ENCODE assay signal across 10 cellular contexts in the genomic region with DNA sequence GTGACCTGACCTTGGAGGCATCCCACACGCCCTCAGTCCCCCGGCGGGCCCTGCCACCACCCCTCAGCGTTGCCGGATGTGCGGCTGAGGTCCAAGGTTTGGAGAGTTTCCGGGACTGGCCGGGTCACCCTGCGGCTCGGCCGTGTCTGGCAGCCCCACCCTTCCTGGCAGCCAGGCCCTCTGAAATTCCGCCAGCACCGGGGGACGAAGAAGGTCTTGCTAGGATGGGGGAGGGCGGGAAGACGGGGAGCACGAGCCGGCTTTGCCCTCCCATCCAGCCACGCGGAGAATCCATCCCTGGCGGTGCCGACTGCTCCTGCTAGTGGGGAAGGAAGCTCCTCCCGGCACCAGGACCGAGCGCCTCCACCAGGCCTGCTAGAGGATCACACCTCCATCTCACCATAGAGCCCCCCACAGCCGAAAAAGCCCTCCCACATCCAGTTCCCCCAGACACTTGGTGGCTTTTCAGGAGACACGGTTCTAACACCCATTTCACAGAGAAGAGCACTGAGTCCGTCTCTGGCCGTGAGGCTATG.
DNase-seq lines count a peak whose midpoint lies in the region; ATAC-seq and TF ChIP-seq lines count a peak whose summit lies in the region.
"Had no signal": no experiment of that assay in that cellular context is flagged by ENCODE, and none has a peak within 500 bp of the region (broad histone marks: within the 10 kb centered on the region; RNA-seq: fewer than 3 reads in every experiment).

No MANE protein-coding gene starts in this region.

- no peaks in the 10 kb centered on the region for H3K36me3 ChIP-seq in left lung
- no peaks in the 10 kb centered on the region for H3K36me3 ChIP-seq in stomach smooth muscle (ENCODE audit: control insufficient read depth in 2 of 2, insufficient read depth in 2 of 2, low read length in 2 of 2)

- H3K9me3 ChIP-seq in H9 (ENCODE audit: control insufficient read depth, low read depth, low read length) (no peaks in the 10 kb centered on the region), left lung (no peaks in the 10 kb centered on the region), stomach smooth muscle (ENCODE audit: control insufficient read depth in 2 of 2, low read length in 2 of 2) (no peaks in the 10 kb centered on the region), T-helper 17 cell (ENCODE audit: control insufficient read depth, low read length, poor library complexity, severe bottlenecking) (no peaks in the 10 kb centered on the region)

- H3K4ac ChIP-seq in H9 (ENCODE audit: low read depth, low read length) = no peak overlapping the region

- H4K8ac ChIP-seq in H9 (replicated peaks; ENCODE audit: insufficient read length, low read depth, low read length) = no peak overlapping the region

- no peak overlapping the region for H2AFZ ChIP-seq in H9 (ENCODE audit: low read length)

- intact Hi-C loops in left lung (cut with DNase I) = loop anchor here in 1 of 2 donors (5.0 kb wide), 1 partner anchor 132 kb away; a partner anchor contains a TSS

- H3K4me3 Mint-ChIP-seq in H9 (no peak overlapping the region), T-helper 17 cell (no peak overlapping the region)
- H3K4me3 Mint-ChIP-seq: activated naive CD4-positive, alpha-beta T cell treated with anti-CD3 and anti-CD28 coated beads, Interleukin-2, amount 50 U/mL, for 24 hours had no signal

- H3K4me2 ChIP-seq in H9 (ENCODE audit: insufficient read depth, insufficient read length, low read length) = no peak overlapping the region
- H3K4me2 ChIP-seq: smooth muscle cell had no signal

- H3K4me3 ChIP-seq in choroid plexus epithelial cell (ENCODE audit: low read depth, low read length) (no peak overlapping the region), left lung (no peak overlapping the region), stomach smooth muscle (ENCODE audit: low read length in 2 of 2) (no peak overlapping the region)
- H3K4me3 ChIP-seq: smooth muscle cell had no signal

- H3K9ac ChIP-seq in H9 (ENCODE audit: extremely low read depth, insufficient read length, low read length) (no peak overlapping the region), stomach smooth muscle (ENCODE audit: low read length in 2 of 2) (no peak overlapping the region)

- H3K79me2 ChIP-seq in H9 (ENCODE audit: insufficient read depth, low read length) = no peaks in the 10 kb centered on the region

- TF ChIP-seq CTCF in H9 (conservative IDR thresholded peaks at IDR 0.05) (peak; percentile 70), choroid plexus epithelial cell (conservative IDR thresholded peaks at IDR 0.05; ENCODE audit: low read depth, low read length) (peak; percentile 78), left lung (IDR thresholded peaks at IDR 0.05) (peak; percentile 39 to 40)

- H3K27ac Mint-ChIP-seq in H9 (0 out of 7 replicates have a peak overlapping the region, but pooled peaks of 1 of the 3 experiments have one; percentile 72), T-helper 17 cell (no peak overlapping the region)
- H3K27ac Mint-ChIP-seq: activated naive CD4-positive, alpha-beta T cell treated with anti-CD3 and anti-CD28 coated beads, Interleukin-2, amount 50 U/mL, for 24 hours had no signal

- ATAC-seq in left lung (peak; percentile 57), HG03045 (IDR thresholded peaks at IDR 0.05; ENCODE audit: unreplicated experiment) (no peak), T-helper 17 cell (no peak)

- H2AK5ac ChIP-seq in H9 (ENCODE audit: insufficient read length, low read length) = no peak overlapping the region

- no peak overlapping the region for H3K14ac ChIP-seq in H9 (ENCODE audit: insufficient read depth, low read length)

- H3K27ac ChIP-seq in H9 (ENCODE audit: insufficient read length, low read depth, low read length) (no peak overlapping the region), left lung (peak overlapping the region in 1 of 2 donors; percentile 62), stomach smooth muscle (ENCODE audit: low read length) (peak overlapping the region; percentile 55)

- H3T11ph ChIP-seq in H9 (ENCODE audit: low read length) = no peak overlapping the region

- no peak overlapping the region for H4K5ac ChIP-seq in H9 (ENCODE audit: insufficient read length, low read depth, low read length)

- H3K79me1 ChIP-seq in H9 (ENCODE audit: insufficient read depth, low read depth, low read length, poor library complexity, severe bottlenecking) = no peaks in the 10 kb centered on the region

- WGBS in H9 (ENCODE audit: extremely low coverage, insufficient read length, low lambda C conversion rate) = no CpG with 5 or more reads among the region's 29 CpGs

- no peak overlapping the region for H3K23ac ChIP-seq in H9 (ENCODE audit: insufficient read length, low read depth, low read length)

- H3K23me2 ChIP-seq in H9 (ENCODE audit: insufficient read length, low read depth, low read length, poor library complexity, severe bottlenecking) = no peaks in the 10 kb centered on the region

- H3K4me1 Mint-ChIP-seq in H9 = peaks cover 25 to 43% of the 10 kb centered on the region in 2 experiments
- peaks cover 11% of the 10 kb centered on the region for H3K4me1 Mint-ChIP-seq in T-helper 17 cell

- DNase-seq in H9 (peak; percentile 85), choroid plexus epithelial cell (ENCODE audit: low read depth) (peak; percentile 88), left lung (peak; percentile 80 to 88), cerebellum (ENCODE audit: low spot score) (no peak), T-helper 17 cell (no peak)
- DNase-seq: NCI-H2107 had no signal

- no peak overlapping the region for H2BK120ac ChIP-seq in H9 (ENCODE audit: low read depth, low read length, poor library complexity, severe bottlenecking)

- H3K9me3 Mint-ChIP-seq in H9 = peaks cover under 1% of the 10 kb centered on the region in 2 experiments; a peak in 2 of 5 replicates
- H3K9me3 Mint-ChIP-seq: activated naive CD4-positive, alpha-beta T cell treated with anti-CD3 and anti-CD28 coated beads, Interleukin-2, amount 50 U/mL, for 24 hours had no signal

- no peak overlapping the region for H3K18ac ChIP-seq in H9 (ENCODE audit: insufficient read length, low read depth, low read length)

- H3K27me3 ChIP-seq in H9 (ENCODE audit: insufficient read depth, low read length) (no peaks in the 10 kb centered on the region), left lung (no peaks in the 10 kb centered on the region), stomach smooth muscle (ENCODE audit: control insufficient read depth in 1 of 2, insufficient read depth in 2 of 2, low read length in 2 of 2) (no peaks in the 10 kb centered on the region)

- H3K4me1 ChIP-seq in H9 (ENCODE audit: insufficient read depth, low read length) (no peaks in the 10 kb centered on the region), left lung (peaks cover 28 to 68% of the 10 kb centered on the region in 2 donors), stomach smooth muscle (ENCODE audit: control insufficient read depth, insufficient read depth, low read length) (peaks cover 54% of the 10 kb centered on the region)

- no peak overlapping the region for H4K91ac ChIP-seq in H9 (ENCODE audit: insufficient read length, low read depth, low read length)

- no peak overlapping the region for H2BK5ac ChIP-seq in H9 (ENCODE audit: insufficient read length, low read length)

- H2BK15ac ChIP-seq in H9 (ENCODE audit: low read depth, low read length) = no peak overlapping the region

- H3K36me3 Mint-ChIP-seq in H9 (ENCODE audit: insufficient read depth in 1 of 3, low read depth in 3 of 3) (peaks cover 0 to under 1% (median under 1%) of the 10 kb centered on the region in 3 experiments; a peak in 3 of 7 replicates), T-helper 17 cell (ENCODE audit: low read depth) (peaks cover 2% of the 10 kb centered on the region)
- H3K36me3 Mint-ChIP-seq: activated naive CD4-positive, alpha-beta T cell treated with anti-CD3 and anti-CD28 coated beads, Interleukin-2, amount 50 U/mL, for 24 hours had no signal

- H3K27me3 Mint-ChIP-seq in H9 (ENCODE audit: low read depth) (peaks cover 24% of the 10 kb centered on the region), T-helper 17 cell (peaks cover 19% of the 10 kb centered on the region)
- H3K27me3 Mint-ChIP-seq: activated naive CD4-positive, alpha-beta T cell treated with anti-CD3 and anti-CD28 coated beads, Interleukin-2, amount 50 U/mL, for 24 hours had no signal

- no peak overlapping the region for H2BK20ac ChIP-seq in H9 (ENCODE audit: low read depth, low read length, poor library complexity, severe bottlenecking)

- no peak overlapping the region for H2BK12ac ChIP-seq in H9 (ENCODE audit: insufficient read length, low read depth, low read length)

- H3K56ac ChIP-seq in H9 (ENCODE audit: insufficient read length, low read depth, low read length) = no peak overlapping the region

- H4K20me1 ChIP-seq in H9 (ENCODE audit: control insufficient read depth, insufficient read depth, insufficient read length) = no peaks in the 10 kb centered on the region

Comparison
In these comparisons a context has a peak if more than half of its experiments do, and no peak if none do; other contexts are left out.
1. DNase-seq: peak in H9 (single experiment), choroid plexus epithelial cell (single experiment) and left lung (2 of 2); none in cerebellum (single experiment) and T-helper 17 cell (0 of 3).
2. Peak in every context shown above with its lines, with median percentiles within 50 percentile points of each other: CTCF ChIP-seq.